29 cellular contexts compared by ENCODE assay signal in the genomic region with DNA sequence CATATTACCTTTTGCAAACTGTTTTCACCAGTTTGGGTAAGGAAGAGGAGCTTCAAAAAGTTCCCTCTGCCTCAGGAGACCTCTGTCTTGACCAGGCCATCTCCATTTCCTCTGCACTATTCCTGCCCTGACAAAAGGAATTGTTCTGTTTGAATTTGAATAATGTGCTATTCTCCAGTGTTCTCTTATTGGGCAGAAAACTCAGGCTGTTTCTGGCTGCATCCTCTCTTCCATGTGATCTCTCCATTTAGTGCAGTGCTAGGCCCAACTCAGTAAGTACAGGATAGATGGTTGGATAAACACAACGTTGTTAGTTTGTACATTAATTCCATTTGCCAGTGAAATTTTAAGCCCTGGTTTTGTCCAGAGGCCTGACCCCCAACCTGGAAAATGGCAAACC.
"Had no signal": no experiment of that assay in that cellular context is flagged by ENCODE, and none has a peak within 500 bp of the region (broad histone marks: within the 10 kb centered on the region; RNA-seq: fewer than 3 reads in every experiment).

No MANE protein-coding gene starts in this region.

- H3K36me3 ChIP-seq: ascending aorta, breast epithelium, cardiac muscle cell, colonic mucosa had no signal

- H3K4me3 ChIP-seq: ascending aorta, breast epithelium, cardiac muscle cell, colonic mucosa had no signal

- H3K4me1 Mint-ChIP-seq: activated CD4-positive, alpha-beta memory T cell treated with anti-CD3 and anti-CD28 coated beads, Interleukin-2, amount 10 ng/mL, durations not matched to agents 7 days and 5 days; activated CD4-positive, alpha-beta T cell treated with anti-CD3 and anti-CD28 coated beads for 36 hours; activated CD4-positive, alpha-beta T cell treated with anti-CD3 and anti-CD28 coated beads, Interleukin-2, amount 10 ng/mL, durations not matched to agents 24 days and 14 days; activated naive CD4-positive, alpha-beta T cell treated with anti-CD3 and anti-CD28 coated beads, Interleukin-2, amount 10 ng/mL, durations not matched to agents 7 days and 5 days; activated naive CD8-positive, alpha-beta T cell treated with anti-CD3 and anti-CD28 coated beads, Interleukin-2, amount 10 ng/mL, durations not matched to agents 7 days and 5 days had no signal

- DNase-seq: activated CD4-positive, alpha-beta memory T cell treated with anti-CD3 and anti-CD28 coated beads, Interleukin-2, amount 10 ng/mL, durations not matched to agents 7 days and 5 days; activated CD4-positive, alpha-beta T cell treated with anti-CD3 and anti-CD28 coated beads for 36 hours; activated CD4-positive, alpha-beta T cell treated with anti-CD3 and anti-CD28 coated beads, Interleukin-2, amount 50 U/mL, for 4 hours; activated CD4-positive, CD25-positive, alpha-beta regulatory T cell; activated CD4-positive, CD25-positive, alpha-beta regulatory T cell treated with anti-CD3 and anti-CD28 coated beads, Interleukin-2, amount 50 U/mL, for 72 hours; activated CD8-positive, alpha-beta memory T cell treated with anti-CD3 and anti-CD28 coated beads, Interleukin-2, amount 50 U/mL, for 48 hours; activated gamma-delta T cell; activated naive CD4-positive, alpha-beta T cell; activated naive CD4-positive, alpha-beta T cell treated with anti-CD3 and anti-CD28 coated beads, Interleukin-2, amount 10 ng/mL, durations not matched to agents 7 days and 5 days; activated naive CD8-positive, alpha-beta T cell treated with anti-CD3 and anti-CD28 coated beads, Interleukin-2, amount 10 ng/mL, durations not matched to agents 7 days and 5 days; activated T-cell treated with anti-CD3 and anti-CD28 coated beads for 4 hours; activated T-cell treated with anti-CD3 and anti-CD28 coated beads, Interleukin-2, amount 50 U/mL, for 24 hours; activated T-cell treated with anti-CD3 and anti-CD28 coated beads, Interleukin-2, amount 50 U/mL, for 72 hours; central memory CD4-positive, alpha-beta T cell; cerebellar nuclear complex; colonic mucosa; effector CD8-positive, alpha-beta T cell; foreskin fibroblast; T-helper 2 cell had no signal

- ATAC-seq: activated CD4-positive, alpha-beta T cell treated with anti-CD3 and anti-CD28 coated beads for 36 hours; activated naive CD4-positive, alpha-beta T cell treated with anti-CD3 and anti-CD28 coated beads, Interleukin-2, amount 50 U/mL, for 72 hours; activated T-cell treated with anti-CD3 and anti-CD28 coated beads, Interleukin-2, amount 50 U/mL, for 72 hours had no signal

- H3K27ac Mint-ChIP-seq: activated CD4-positive, alpha-beta memory T cell treated with anti-CD3 and anti-CD28 coated beads, Interleukin-2, amount 10 ng/mL, durations not matched to agents 7 days and 5 days; activated CD4-positive, alpha-beta T cell treated with anti-CD3 and anti-CD28 coated beads for 36 hours; activated CD4-positive, alpha-beta T cell treated with anti-CD3 and anti-CD28 coated beads, Interleukin-2, amount 10 ng/mL, durations not matched to agents 24 days and 14 days; activated naive CD4-positive, alpha-beta T cell treated with anti-CD3 and anti-CD28 coated beads, Interleukin-2, amount 10 ng/mL, durations not matched to agents 7 days and 5 days; activated naive CD4-positive, alpha-beta T cell treated with anti-CD3 and anti-CD28 coated beads, Interleukin-2, amount 50 U/mL, for 72 hours; activated naive CD8-positive, alpha-beta T cell treated with anti-CD3 and anti-CD28 coated beads, Interleukin-2, amount 10 ng/mL, durations not matched to agents 7 days and 5 days; activated T-cell treated with anti-CD3 and anti-CD28 coated beads, Interleukin-2, amount 50 U/mL, for 24 hours; activated T-cell treated with anti-CD3 and anti-CD28 coated beads, Interleukin-2, amount 50 U/mL, for 72 hours had no signal

- H3K4me3 Mint-ChIP-seq: activated CD4-positive, alpha-beta memory T cell treated with anti-CD3 and anti-CD28 coated beads, Interleukin-2, amount 10 ng/mL, durations not matched to agents 7 days and 5 days; activated CD4-positive, alpha-beta T cell treated with anti-CD3 and anti-CD28 coated beads for 36 hours; activated CD4-positive, alpha-beta T cell treated with anti-CD3 and anti-CD28 coated beads, Interleukin-2, amount 10 ng/mL, durations not matched to agents 24 days and 14 days; activated naive CD4-positive, alpha-beta T cell treated with anti-CD3 and anti-CD28 coated beads, Interleukin-2, amount 10 ng/mL, durations not matched to agents 7 days and 5 days; activated naive CD8-positive, alpha-beta T cell treated with anti-CD3 and anti-CD28 coated beads, Interleukin-2, amount 10 ng/mL, durations not matched to agents 7 days and 5 days; activated T-cell treated with anti-CD3 and anti-CD28 coated beads, Interleukin-2, amount 50 U/mL, for 24 hours; activated T-cell treated with anti-CD3 and anti-CD28 coated beads, Interleukin-2, amount 50 U/mL, for 72 hours; brain had no signal

- H3K4me1 ChIP-seq: ascending aorta, breast epithelium, colonic mucosa had no signal

- H3K36me3 Mint-ChIP-seq: activated naive CD4-positive, alpha-beta T cell treated with anti-CD3 and anti-CD28 coated beads, Interleukin-2, amount 10 ng/mL, durations not matched to agents 7 days and 5 days; activated naive CD4-positive, alpha-beta T cell treated with anti-CD3 and anti-CD28 coated beads, Interleukin-2, amount 50 U/mL, for 72 hours; activated naive CD8-positive, alpha-beta T cell treated with anti-CD3 and anti-CD28 coated beads, Interleukin-2, amount 10 ng/mL, durations not matched to agents 7 days and 5 days; brain had no signal

- FAIRE-seq: endometrium, endothelial cell of umbilical vein, frontal cortex had no signal

- H3K9me3 ChIP-seq: ascending aorta, breast epithelium, colonic mucosa had no signal

- H3K9me3 Mint-ChIP-seq: activated CD4-positive, alpha-beta T cell treated with anti-CD3 and anti-CD28 coated beads, Interleukin-2, amount 10 ng/mL, durations not matched to agents 24 days and 14 days; activated naive CD8-positive, alpha-beta T cell treated with anti-CD3 and anti-CD28 coated beads, Interleukin-2, amount 10 ng/mL, durations not matched to agents 7 days and 5 days had no signal

- H3K27ac ChIP-seq: ascending aorta, breast epithelium, cardiac muscle cell, colonic mucosa, epithelial cell of prostate had no signal

- H3K27me3 Mint-ChIP-seq: activated CD4-positive, alpha-beta memory T cell treated with anti-CD3 and anti-CD28 coated beads, Interleukin-2, amount 10 ng/mL, durations not matched to agents 7 days and 5 days; activated CD4-positive, alpha-beta T cell treated with anti-CD3 and anti-CD28 coated beads for 36 hours; activated CD4-positive, alpha-beta T cell treated with anti-CD3 and anti-CD28 coated beads, Interleukin-2, amount 10 ng/mL, durations not matched to agents 24 days and 14 days; activated naive CD4-positive, alpha-beta T cell treated with anti-CD3 and anti-CD28 coated beads, Interleukin-2, amount 10 ng/mL, durations not matched to agents 7 days and 5 days; activated naive CD8-positive, alpha-beta T cell treated with anti-CD3 and anti-CD28 coated beads, Interleukin-2, amount 10 ng/mL, durations not matched to agents 7 days and 5 days; activated T-cell treated with anti-CD3 and anti-CD28 coated beads, Interleukin-2, amount 50 U/mL, for 24 hours had no signal

- H3K27me3 ChIP-seq: ascending aorta, breast epithelium, cardiac muscle cell, colonic mucosa had no signal
